8 cellular contexts compared by ENCODE assay signal in the genomic region with DNA sequence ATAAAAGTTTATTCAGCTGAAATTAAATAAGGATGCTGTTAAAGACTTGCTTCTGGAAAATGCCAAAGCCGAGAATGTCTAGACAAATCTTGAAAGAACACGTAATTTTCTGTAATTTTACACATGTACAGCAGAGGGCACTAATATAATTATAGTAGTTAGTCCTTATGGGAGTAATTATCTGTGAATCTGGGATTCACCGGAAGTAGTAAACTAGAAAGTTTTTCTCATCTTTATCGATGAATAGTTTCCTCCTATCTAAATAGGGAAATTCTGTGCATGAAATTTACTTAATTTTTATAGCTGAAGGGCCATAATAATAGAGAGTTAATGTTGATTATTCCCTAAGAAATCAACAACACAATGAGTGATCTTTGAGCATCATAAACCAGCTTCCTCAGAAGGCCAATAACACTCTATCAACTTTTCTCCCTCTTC. TPM values are rescaled to one million over a fixed set of nuclear protein-coding genes. Genes with fewer than 3 reads are reported as not detected.
DNase-seq lines count a peak whose midpoint lies in the region; ATAC-seq and TF ChIP-seq lines count a peak whose summit lies in the region.

No MANE protein-coding gene starts in this region.

- DNase-seq in natural killer cell (no peak), NCI-H460 (ENCODE audit: extremely low read depth, low read depth) (peak; percentile 27), cardiac fibroblast (ENCODE audit: low read depth in 2 of 2) (peak; percentile 56 to 67), medulla oblongata (ENCODE audit: extremely low spot score) (peak; percentile 54), posterior vena cava (ENCODE audit: low spot score) (no peak)
- DNase-seq in natural killer cell treated with Interleukin-12 subunit alpha and Interleukin-12 subunit beta and Interleukin-15 and Interleukin-18, amount 100 ng/mL, for 72 hours (ENCODE audit: low spot score), result no peak
- DNase-seq in activated naive CD4-positive, alpha-beta T cell treated with anti-CD3 and anti-CD28 coated beads, Interleukin-2, amount 10 ng/mL, durations not matched to agents 7 days and 5 days, result no peak

- H3K4me1 Mint-ChIP-seq in natural killer cell, result no peaks in the 10 kb centered on the region
- H3K4me1 Mint-ChIP-seq in natural killer cell treated with Interleukin-12 subunit alpha and Interleukin-12 subunit beta and Interleukin-15 and Interleukin-18, amount 100 ng/mL, for 72 hours (ENCODE audit: low read depth in 2 of 2), result no peaks in the 10 kb centered on the region
- H3K4me1 Mint-ChIP-seq in activated naive CD4-positive, alpha-beta T cell treated with anti-CD3 and anti-CD28 coated beads, Interleukin-2, amount 10 ng/mL, durations not matched to agents 7 days and 5 days, result no peaks in the 10 kb centered on the region

- H3K4me3 Mint-ChIP-seq in natural killer cell, result no peak overlapping the region
- no peak overlapping the region for H3K4me3 Mint-ChIP-seq in natural killer cell treated with Interleukin-12 subunit alpha and Interleukin-12 subunit beta and Interleukin-15 and Interleukin-18, amount 100 ng/mL, for 72 hours
- H3K4me3 Mint-ChIP-seq in activated naive CD4-positive, alpha-beta T cell treated with anti-CD3 and anti-CD28 coated beads, Interleukin-2, amount 10 ng/mL, durations not matched to agents 7 days and 5 days, result no peak overlapping the region

- intact Hi-C loops in natural killer cell (cut with micrococcal nuclease) (loop anchor here (1.0 kb wide), 1 partner anchor 347 kb away; no protein-coding TSS in a partner anchor), posterior vena cava (cut with DNase I) (loop anchor here (5.0 to 10.0 kb wide), 2 partner anchors 346 to 348 kb away; no protein-coding TSS in a partner anchor)

- peaks cover under 1 to 22% of the 10 kb centered on the region in 2 donors for H3K27me3 Mint-ChIP-seq in natural killer cell (ENCODE audit: low read depth in 2 of 2)
- peaks cover 8 to 14% of the 10 kb centered on the region in 2 donors for H3K27me3 Mint-ChIP-seq in natural killer cell treated with Interleukin-12 subunit alpha and Interleukin-12 subunit beta and Interleukin-15 and Interleukin-18, amount 100 ng/mL, for 72 hours
- H3K27me3 Mint-ChIP-seq in activated naive CD4-positive, alpha-beta T cell treated with anti-CD3 and anti-CD28 coated beads, Interleukin-2, amount 10 ng/mL, durations not matched to agents 7 days and 5 days, result no peaks in the 10 kb centered on the region

- no peak overlapping the region for H3K27ac Mint-ChIP-seq in natural killer cell
- H3K27ac Mint-ChIP-seq in natural killer cell treated with Interleukin-12 subunit alpha and Interleukin-12 subunit beta and Interleukin-15 and Interleukin-18, amount 100 ng/mL, for 72 hours, result no peak overlapping the region
- H3K27ac Mint-ChIP-seq in activated naive CD4-positive, alpha-beta T cell treated with anti-CD3 and anti-CD28 coated beads, Interleukin-2, amount 10 ng/mL, durations not matched to agents 7 days and 5 days, result no peak overlapping the region

- H3K9me3 Mint-ChIP-seq in natural killer cell, result no peaks in the 10 kb centered on the region
- H3K9me3 Mint-ChIP-seq in natural killer cell treated with Interleukin-12 subunit alpha and Interleukin-12 subunit beta and Interleukin-15 and Interleukin-18, amount 100 ng/mL, for 72 hours, result no peaks in the 10 kb centered on the region
- no peaks in the 10 kb centered on the region for H3K9me3 Mint-ChIP-seq in activated naive CD4-positive, alpha-beta T cell treated with anti-CD3 and anti-CD28 coated beads, Interleukin-2, amount 10 ng/mL, durations not matched to agents 7 days and 5 days

- H3K4me3 ChIP-seq in cardiac fibroblast (replicated peaks in 1 of 2; ENCODE audit: low read depth in 2 of 2, low read length in 2 of 2), result no peak overlapping the region

- peaks cover 1% of the 10 kb centered on the region for H3K36me3 Mint-ChIP-seq in natural killer cell
- peaks cover 2% of the 10 kb centered on the region for H3K36me3 Mint-ChIP-seq in natural killer cell treated with Interleukin-12 subunit alpha and Interleukin-12 subunit beta and Interleukin-15 and Interleukin-18, amount 100 ng/mL, for 72 hours
- H3K36me3 Mint-ChIP-seq in activated naive CD4-positive, alpha-beta T cell treated with anti-CD3 and anti-CD28 coated beads, Interleukin-2, amount 10 ng/mL, durations not matched to agents 7 days and 5 days, result no peaks in the 10 kb centered on the region

- ATAC-seq in natural killer cell (no peak), HG03159 (IDR thresholded peaks at IDR 0.05; ENCODE audit: unreplicated experiment) (no peak)
- ATAC-seq in natural killer cell treated with Interleukin-12 subunit alpha and Interleukin-12 subunit beta and Interleukin-15 and Interleukin-18, amount 100 ng/mL, for 72 hours, result no peak

- CTCF ChIA-PET in activated naive CD4-positive, alpha-beta T cell treated with anti-CD3 and anti-CD28 coated beads, Interleukin-2, amount 10 ng/mL, durations not matched to agents 7 days and 5 days (lab: Charles Lee), result interaction anchor here (1.1 to 2.9 kb wide), 3 partner anchors 17 to 345 kb away, joined by 3 to 27 read pairs (median 3); no protein-coding TSS in a partner anchor

- peak; percentile 21 for TF ChIP-seq CTCF in natural killer cell (IDR thresholded peaks at IDR 0.05)
- peak; percentile 40 for TF ChIP-seq CTCF in cardiac fibroblast (IDR thresholded peaks at IDR 0.05; ENCODE audit: low read depth, low read length)

RNA-seq across cellular contexts. Expression of a gene that starts 18.4 kb away (rescaled TPM):
- total RNA-seq in natural killer cell, result 1 to 10 TPM in 1 of 3 donors, under 1 TPM in 2; 0.32 to 1.6 (median 0.63) TPM
- total RNA-seq in natural killer cell treated with Interleukin-12 subunit alpha and Interleukin-12 subunit beta and Interleukin-15 and Interleukin-18, amount 100 ng/mL, for 72 hours, result 1 to 10 TPM; 2.3 to 2.9 TPM
- total RNA-seq in NCI-H460 (2014; rRNA removed; shearing (Covaris generic)), result 5.8 and 6.4 TPM in 2 replicates
- polyA plus RNA-seq in NCI-H460 (2014; cell fraction: nucleus; rRNA removed), result 3.1 and 3.6 TPM in 2 replicates
- 10 to 100 TPM; 10.8 to 10.9 TPM for total RNA-seq in posterior vena cava

Comparison
In these comparisons a context has a peak if more than half of its experiments do, and no peak if none do; other contexts are left out.
1. DNase-seq: peak in NCI-H460 (single experiment), cardiac fibroblast (2 of 2) and medulla oblongata (single experiment); none in natural killer cell (single experiment), natural killer cell treated with Interleukin-12 subunit alpha and Interleukin-12 subunit beta and Interleukin-15 and Interleukin-18, amount 100 ng/mL, for 72 hours (single experiment), posterior vena cava (single experiment) and activated naive CD4-positive, alpha-beta T cell treated with anti-CD3 and anti-CD28 coated beads, Interleukin-2, amount 10 ng/mL, durations not matched to agents 7 days and 5 days (single experiment).